ENCODE assay signal across 9 cellular contexts in genomic region chr5:141484499-141485304, GRCh38. TPM values are rescaled to one million over a fixed set of nuclear protein-coding genes. Genes with fewer than 3 reads are reported as not detected.
DNase-seq lines count a peak whose midpoint lies in the region; ATAC-seq, FAIRE-seq and TF ChIP-seq lines count a peak whose summit lies in the region.
"Had no signal": no experiment of that assay in that cellular context is flagged by ENCODE, and none has a peak within 500 bp of the region (broad histone marks: within the 10 kb centered on the region; RNA-seq: fewer than 3 reads in every experiment).

Gene PCDHGC4 (plus strand): TSS chr5:141485030. CDS start chr5:141485174, 144 bp downstream.

- FAIRE-seq in GM12891 (lab: Jason Lieb, UNC) (peak; percentile 88), GM12892 (lab: Jason Lieb, UNC) (no peak)
- FAIRE-seq: colon had no signal

- TF ChIP-seq CTCF in neural cell (IDR thresholded peaks at IDR 0.05; ENCODE audit: poor library complexity, severe bottlenecking) (no peak), A673 (conservative IDR thresholded peaks at IDR 0.05; ENCODE audit: low read depth, low read length) (no peak)

- DNase-seq in GM12891 (ENCODE audit: insufficient read length, low spot score) (no peak), NCI-H510A (lab: John Stamatoyannopoulos, UW) (peak; percentile 15), A673 (ENCODE audit: low spot score) (no peak), GM12892 (ENCODE audit: insufficient read length) (no peak)
- DNase-seq in activated effector memory CD4-positive, alpha-beta T cell treated with Interleukin-2 at 50 U/mL for 16 hours, result no peak

- H3K27me3 ChIP-seq in esophagus (ENCODE audit: control insufficient read depth in 1 of 2, insufficient read depth in 2 of 2, low read length in 2 of 2) (no peaks in the 10 kb centered on the region), neural cell (ENCODE audit: insufficient read depth, low read depth, low read length) (no peaks in the 10 kb centered on the region), A673 (replicated peaks; ENCODE audit: insufficient read depth, low read depth, low read length, poor library complexity) (no peaks in the 10 kb centered on the region)

- peaks cover 11% of the 10 kb centered on the region for H3K79me2 ChIP-seq in neural cell (replicated peaks; ENCODE audit: insufficient read depth, low read length)

- intact Hi-C loops in A673 (cut with micrococcal nuclease; ENCODE audit: unreplicated experiment), result no loop called here

- 7 to 8% methylated on average over 40 of the region's 40 CpGs for WGBS in esophagus, 2 donors

- H3K36me3 ChIP-seq in esophagus (ENCODE audit: control insufficient read depth in 2 of 2, insufficient read depth in 2 of 2, low read length in 1 of 2), result peaks cover 0 to 7% of the 10 kb centered on the region in 2 donors
- peaks cover 8% of the 10 kb centered on the region for H3K36me3 ChIP-seq in neural cell (ENCODE audit: insufficient read depth, low read length)
- H3K36me3 ChIP-seq in A673 (ENCODE audit: insufficient read depth, low read length, poor library complexity, severe bottlenecking), result peaks cover 5% of the 10 kb centered on the region

- peak; percentile 24 for TF ChIP-seq RAD21 in neural cell (conservative IDR thresholded peaks at IDR 0.05)

- no peak within 1 kb of the TSS for H2AFZ ChIP-seq in neural cell (ENCODE audit: low read depth, low read length)

- peaks cover 4% of the 10 kb centered on the region for H3F3A ChIP-seq in neural cell (ENCODE audit: insufficient read depth, low read length, poor library complexity, severe bottlenecking)

- no peaks in the 10 kb centered on the region for H4K20me1 ChIP-seq in neural cell (ENCODE audit: insufficient read depth)

- ATAC-seq in HG02610 (IDR thresholded peaks at IDR 0.05; ENCODE audit: unreplicated experiment), result no peak

- TF ChIP-seq POLR2A in GM12891 (IDR thresholded peaks at IDR 0.05; ENCODE audit: low read depth, low read length), result no peak
- TF ChIP-seq POLR2A in GM12892 (IDR thresholded peaks at IDR 0.05; ENCODE audit: low read depth, low read length), result no peak

- no TSS peak for BruUV-seq in A673 (replicated peaks; lab: Mats Ljungman, UMichigan)

- CTCF ChIA-PET in A673 (lab: Charles Lee), result no interaction called here

- peak within 1 kb of the TSS; percentile 66 for H3K4me2 ChIP-seq in neural cell (ENCODE audit: low read length)

- POLR2A ChIA-PET in A673 (lab: Charles Lee; ENCODE audit: low non-redundant PET), result interaction anchor here (1.2 kb wide), 1 partner anchor 9 kb away, joined by 3 read pairs; the partner anchor contains the start of gene PCDHGC3

- H3K9ac ChIP-seq in neural cell (ENCODE audit: low read length), result peak within 1 kb of the TSS; percentile 67

- H3K9me3 ChIP-seq in esophagus (ENCODE audit: control insufficient read depth in 2 of 2, insufficient read depth in 1 of 2, low read depth in 1 of 2, low read length in 1 of 2) (peaks cover 0 to 2% of the 10 kb centered on the region in 2 donors), neural cell (ENCODE audit: low read length) (peaks cover 22% of the 10 kb centered on the region), A673 (ENCODE audit: low read depth, low read length, poor library complexity, severe bottlenecking) (no peaks in the 10 kb centered on the region)

- H3K4me3 ChIP-seq in esophagus (ENCODE audit: low read depth in 1 of 2, low read length in 2 of 2), result peak within 1 kb of the TSS; percentile 40
- peak within 1 kb of the TSS; percentile 73 for H3K4me3 ChIP-seq in neural cell (ENCODE audit: low read length)
- H3K4me3 ChIP-seq in A673 (ENCODE audit: low read depth, low read length, poor library complexity, severe bottlenecking), result no peak within 1 kb of the TSS

- peaks cover 2 to 5% of the 10 kb centered on the region in 2 donors for H3K4me1 ChIP-seq in esophagus (ENCODE audit: control insufficient read depth in 2 of 2, insufficient read depth in 2 of 2, low read length in 1 of 2)
- H3K4me1 ChIP-seq in A673 (ENCODE audit: insufficient read depth, low read length, poor library complexity, severe bottlenecking), result peaks cover 37% of the 10 kb centered on the region

- no peak within 1 kb of the TSS for H3K27ac ChIP-seq in esophagus (ENCODE audit: low read depth in 2 of 2, low read length in 1 of 2)
- peak within 1 kb of the TSS; percentile 84 for H3K27ac ChIP-seq in neural cell (ENCODE audit: low read length)
- H3K27ac ChIP-seq in A673 (ENCODE audit: low read depth, low read length, poor library complexity, severe bottlenecking), result no peak within 1 kb of the TSS

- no peaks in the 10 kb centered on the region for H3K9me2 ChIP-seq in neural cell (ENCODE audit: insufficient read depth, low read length)

- TF ChIP-seq EP300 in neural cell (conservative IDR thresholded peaks at IDR 0.05; ENCODE audit: poor library complexity, severe bottlenecking), result peak; percentile 20

TF ChIP-seq in GM12891, 5 proteins besides CTCF, POLR2A, EP300 and RAD21:
- TF ChIP-seq POLR2AphosphoS5 (IDR thresholded peaks at IDR 0.05; ENCODE audit: low read depth, low read length) (no peak), POU2F2 (IDR thresholded peaks at IDR 0.05; ENCODE audit: low read depth, low read length) (no peak), TAF1 (IDR thresholded peaks at IDR 0.05; ENCODE audit: low read depth, low read length) (no peak), SPI1 (IDR thresholded peaks at IDR 0.05; ENCODE audit: low read depth, low read length) (no peak), PAX5 (IDR thresholded peaks at IDR 0.05; ENCODE audit: insufficient read depth, low read length, severe bottlenecking) (no peak)

TF ChIP-seq in neural cell, 6 proteins besides CTCF, POLR2A, EP300 and RAD21:
- TF ChIP-seq EZH2 (IDR thresholded peaks at IDR 0.05; ENCODE audit: borderline replicate concordance, insufficient read depth, low read length, poor library complexity, severe bottlenecking) (no peak), REST (IDR thresholded peaks at IDR 0.05; ENCODE audit: borderline replicate concordance) (no peak), MXI1 (conservative IDR thresholded peaks at IDR 0.05; ENCODE audit: poor library complexity, severe bottlenecking) (peak; percentile 25), POLR2AphosphoS5 (IDR thresholded peaks at IDR 0.05) (peak; percentile 61), SMC3 (conservative IDR thresholded peaks at IDR 0.05; ENCODE audit: poor library complexity) (peak; percentile 17), TAF1 (IDR thresholded peaks at IDR 0.05; ENCODE audit: low read depth) (peak; percentile 62)

RNA-seq across cellular contexts. Expression of gene PCDHGC4, which starts in this region (rescaled TPM):
- 0.14 TPM for polyA plus RNA-seq in GM12891 (2012; ENCODE audit: low read depth, missing spikeins)
- polyA plus RNA-seq in esophagus (under 1 TPM; 0.05 to 0.45 TPM), neural cell (4.3 and 6.4 TPM in 2 replicates)
- 25.3 and 28.7 TPM in 2 replicates for polyA minus RNA-seq in neural cell
- total RNA-seq in A673 (2021), result 3.6 and 3.8 TPM in 2 replicates
- polyA plus RNA-seq in GM12892 (2012; ENCODE audit: missing spikeins), result 0.38 TPM
